Comparison of ENCODE assay signal across 20 cellular contexts in genomic region chr22:36610056-36610455, GRCh38.
A peak's percentile ranks its signal among the peaks of the same experiment; 100 is the strongest.
DNase-seq lines count a peak whose midpoint lies in the region; ATAC-seq, FAIRE-seq and TF ChIP-seq lines count a peak whose summit lies in the region.
"Had no signal": no experiment of that assay in that cellular context is flagged by ENCODE, and none has a peak within 500 bp of the region (broad histone marks: within the 10 kb centered on the region; RNA-seq: fewer than 3 reads in every experiment).

No MANE protein-coding gene starts in this region.

- BruUV-seq in GM12878 (replicated peaks; lab: Mats Ljungman, UMichigan), result no TSS peak

- H4K8ac ChIP-seq in H9 (replicated peaks; ENCODE audit: insufficient read length, low read depth, low read length) (no peak overlapping the region), H1 (ENCODE audit: extremely low read depth, insufficient read depth, low read length) (peak overlapping the region; percentile 60; the same call in 1 of the 2 replicates)

- H3K27me3 ChIP-seq in H9 (ENCODE audit: insufficient read depth, low read length) (no peaks in the 10 kb centered on the region), GM12878 (replicated peaks in 1 of 2; ENCODE audit: control insufficient read depth in 2 of 2, insufficient read depth in 2 of 2, low read length in 1 of 2) (peaks cover 6 to 11% of the 10 kb centered on the region in 2 experiments; a peak in 3 of 4 replicates), H1 (replicated peaks in 1 of 4; ENCODE audit: control insufficient read depth in 3 of 4, extremely low read depth in 1 of 4, insufficient read depth in 3 of 4, low read length in 3 of 4) (no peaks in the 10 kb centered on the region; a peak in 2 of 7 replicates)
- H3K27me3 ChIP-seq: BLaER1 treated with 17β-estradiol and CSF1 and Interleukin-3, amounts not matched to agents 10 nM and 100 nM had no signal

- no peak overlapping the region for H4K5ac ChIP-seq in H9 (ENCODE audit: insufficient read length, low read depth, low read length)
- H4K5ac ChIP-seq in H1 (ENCODE audit: insufficient read length, low read depth, low read length), result no peak overlapping the region

- H3K27me3 Mint-ChIP-seq in H9 (ENCODE audit: low read depth), result peaks cover 24% of the 10 kb centered on the region

- no peak overlapping the region for H3K4me3 Mint-ChIP-seq in H9
- H3K4me3 Mint-ChIP-seq in stimulated activated effector memory CD8-positive, alpha-beta T cell treated with anti-CD3 and anti-CD28 coated beads, Interleukin-12 subunit alpha, Interleukin-12 subunit beta, amount 100 ng/mL, for 72 hours, result no peak overlapping the region
- H3K4me3 Mint-ChIP-seq: B cell; CD8-positive, alpha-beta memory T cell; IgD-negative memory B cell had no signal

- in situ Hi-C loops in GM12878 (cut with MboI), result no loop called here

- H3T11ph ChIP-seq in H9 (ENCODE audit: low read length), result no peak overlapping the region

- peak overlapping the region in 2 of 3 experiments; percentile 27 to 61; a peak in 3 of 7 replicates for H3K27ac Mint-ChIP-seq in H9
- H3K27ac Mint-ChIP-seq in stimulated activated effector memory CD8-positive, alpha-beta T cell treated with anti-CD3 and anti-CD28 coated beads, Interleukin-12 subunit alpha, Interleukin-12 subunit beta, amount 100 ng/mL, for 72 hours, result no peak overlapping the region
- H3K27ac Mint-ChIP-seq: B cell; CD8-positive, alpha-beta memory T cell; IgD-negative memory B cell had no signal

- H4K20me1 ChIP-seq in H9 (ENCODE audit: control insufficient read depth, insufficient read depth, insufficient read length) (no peaks in the 10 kb centered on the region), GM12878 (ENCODE audit: control insufficient read depth, insufficient read depth) (no peaks in the 10 kb centered on the region), H1 (replicated peaks in 1 of 2; ENCODE audit: control insufficient read depth in 1 of 2, insufficient read depth in 2 of 2, low read length in 2 of 2) (peaks cover 0 to 2% of the 10 kb centered on the region in 2 experiments)
- H4K20me1 ChIP-seq: BLaER1 treated with 17β-estradiol and CSF1 and Interleukin-3, amounts not matched to agents 10 nM and 100 nM had no signal

- H3K4me1 ChIP-seq in H9 (ENCODE audit: insufficient read depth, low read length) (peaks cover 7% of the 10 kb centered on the region; the same call in 1 of the 2 replicates), GM12878 (ENCODE audit: control insufficient read depth, insufficient read depth, low read length) (no peaks in the 10 kb centered on the region), H1 (replicated peaks in 1 of 4; ENCODE audit: control insufficient read depth in 3 of 4, insufficient read depth in 4 of 4, low read length in 3 of 4) (peaks cover 0 to 36% (median 11%) of the 10 kb centered on the region in 4 experiments; a peak in 6 of 7 replicates)
- H3K4me1 ChIP-seq: BLaER1 treated with 17β-estradiol and CSF1 and Interleukin-3, amounts not matched to agents 10 nM and 100 nM; HAP-1 had no signal

- intact Hi-C loops in GM12878 (cut with micrococcal nuclease; ENCODE audit: unreplicated experiment), result no loop called here

- H2AK5ac ChIP-seq in H9 (ENCODE audit: insufficient read length, low read length) (no peak overlapping the region), H1 (ENCODE audit: low read depth, low read length) (no peak overlapping the region)

- H3K23ac ChIP-seq in H9 (ENCODE audit: insufficient read length, low read depth, low read length) (no peak overlapping the region), H1 (ENCODE audit: insufficient read length) (no peak overlapping the region)

- no peak overlapping the region for H2BK20ac ChIP-seq in H9 (ENCODE audit: low read depth, low read length, poor library complexity, severe bottlenecking)
- peak overlapping the region; percentile 49 for H2BK20ac ChIP-seq in H1 (ENCODE audit: low read length)

- no peak for TF ChIP-seq EP300 in GM12878 (IDR thresholded peaks at IDR 0.05; ENCODE audit: borderline replicate concordance in 1 of 2, control insufficient read depth in 1 of 2, low read depth in 2 of 2, low read length in 2 of 2)
- TF ChIP-seq EP300 in H1 (IDR thresholded peaks at IDR 0.05; ENCODE audit: borderline replicate concordance in 1 of 2, low read depth in 2 of 2, low read length in 2 of 2), result no peak

- H3K4me2 ChIP-seq in H9 (ENCODE audit: insufficient read depth, insufficient read length, low read length) (no peak overlapping the region), GM12878 (ENCODE audit: control insufficient read depth, insufficient read depth) (no peak overlapping the region), H1 (ENCODE audit: insufficient read depth in 1 of 2, low read depth in 2 of 2, low read length in 2 of 2) (no peak overlapping the region)
- H3K4me2 ChIP-seq: BLaER1 treated with 17β-estradiol and CSF1 and Interleukin-3, amounts not matched to agents 10 nM and 100 nM had no signal

- peaks cover 0 to 2% of the 10 kb centered on the region in 2 experiments; a peak in 1 of 5 replicates for H3K9me3 Mint-ChIP-seq in H9
- H3K9me3 Mint-ChIP-seq in stimulated activated effector memory CD8-positive, alpha-beta T cell treated with anti-CD3 and anti-CD28 coated beads, Interleukin-12 subunit alpha, Interleukin-12 subunit beta, amount 100 ng/mL, for 72 hours, result no peaks in the 10 kb centered on the region
- H3K9me3 Mint-ChIP-seq: IgD-negative memory B cell had no signal

- no peak for TF ChIP-seq CTCF in H9 (conservative IDR thresholded peaks at IDR 0.05)
- no peak for TF ChIP-seq CTCF in GM12878 (IDR thresholded peaks at IDR 0.05 in 2 of 3, conservative IDR thresholded peaks at IDR 0.05 in 1 of 3; ENCODE audit: control insufficient read depth in 2 of 3, extremely low read depth in 1 of 3, insufficient read depth in 1 of 3, low read depth in 3 of 3, low read length in 3 of 3)
- no peak for TF ChIP-seq CTCF in H1 (IDR thresholded peaks at IDR 0.05; ENCODE audit: control extremely low read depth in 1 of 3, insufficient read depth in 1 of 3, low read depth in 1 of 3, low read length in 3 of 3)

- FAIRE-seq in GM12878 (lab: Jason Lieb, UNC) (peak; percentile 65), H1 (lab: Jason Lieb, UNC) (no peak)
- FAIRE-seq: HepG2 had no signal

- no peaks in the 10 kb centered on the region for H3K36me3 ChIP-seq in GM12878 (ENCODE audit: control insufficient read depth in 2 of 2, insufficient read depth in 2 of 2, low read length in 1 of 2)
- no peaks in the 10 kb centered on the region for H3K36me3 ChIP-seq in H1 (ENCODE audit: control insufficient read depth in 2 of 4, insufficient read depth in 4 of 4, low read length in 3 of 4)
- H3K36me3 ChIP-seq: BLaER1 treated with 17β-estradiol and CSF1 and Interleukin-3, amounts not matched to agents 10 nM and 100 nM; HAP-1 had no signal

- no CpG with 5 or more reads among the region's 11 CpGs for WGBS in H9 (ENCODE audit: extremely low coverage, insufficient read length, low lambda C conversion rate)
- WGBS in GM12878 (ENCODE audit: insufficient coverage, insufficient replicate concordance, low lambda C conversion rate, missing lambda C conversion rate), result 21% methylated on average over 10 of the region's 11 CpGs
- WGBS in H1 (ENCODE audit: extremely low coverage in 1 of 2, insufficient coverage in 1 of 2, insufficient read length in 1 of 2, insufficient replicate concordance in 2 of 2, low coverage in 1 of 2, low lambda C conversion rate in 2 of 2, missing lambda C conversion rate in 1 of 2), 2 experiments, result 78% methylated on average over 10 of the region's 11 CpGs; no CpG with 5 or more reads in 1 of the 2 experiments

- POLR2A ChIA-PET in GM12878 (lab: Charles Lee) (interaction anchor here (0.5 kb wide), 1 partner anchor 17 kb away, joined by 4 read pairs; no protein-coding TSS in a partner anchor), H1 (lab: Charles Lee; ENCODE audit: partially characterized antibody) (no interaction called here)

- H2AFZ ChIP-seq in H9 (ENCODE audit: low read length), result no peak overlapping the region
- H2AFZ ChIP-seq in GM12878 (ENCODE audit: control insufficient read depth, low read depth, low read length), result no peak overlapping the region
- no peak overlapping the region for H2AFZ ChIP-seq in H1 (ENCODE audit: low read length)
- H2AFZ ChIP-seq: GM23248 had no signal

- H3K79me1 ChIP-seq in H9 (ENCODE audit: insufficient read depth, low read depth, low read length, poor library complexity, severe bottlenecking) (no peaks in the 10 kb centered on the region), H1 (ENCODE audit: low read depth, low read length) (no peaks in the 10 kb centered on the region; the same call in 1 of the 2 replicates)

- no peak overlapping the region for H2BK12ac ChIP-seq in H9 (ENCODE audit: insufficient read length, low read depth, low read length)
- H2BK12ac ChIP-seq in H1 (ENCODE audit: low read depth, low read length), result peak overlapping the region; percentile 4; the same call in 1 of the 2 replicates

- DNase-seq in H9, result peak; percentile 46
- DNase-seq in GM12878 (ENCODE audit: low read depth, low spot score), result no peak
- DNase-seq in H1 (ENCODE audit: low read depth in 1 of 2, low spot score in 2 of 2), result no peak
- no peak for DNase-seq in stimulated activated effector memory CD8-positive, alpha-beta T cell treated with anti-CD3 and anti-CD28 coated beads, Interleukin-12 subunit alpha, Interleukin-12 subunit beta, amount 100 ng/mL, for 72 hours (ENCODE audit: low spot score in 2 of 2)
- DNase-seq in NCI-H1092 (lab: John Stamatoyannopoulos, UW), result no peak
- no peak for DNase-seq in erythroblast (lab: John Stamatoyannopoulos, UW)
- DNase-seq: CD8-positive, alpha-beta memory T cell; COR-L47; DMS 273 treated with DMSO at 0.1 percent for 48 hours; DMS79; GDM1; GM23248; Kasumi-1; KG1 had no signal

- SMC1A ChIA-PET in GM12878 (lab: Charles Lee; ENCODE audit: uncharacterized antibody, unreplicated experiment), result no interaction called here

- H3K9me3 ChIP-seq in H9 (ENCODE audit: control insufficient read depth, low read depth, low read length), result no peaks in the 10 kb centered on the region
- no peaks in the 10 kb centered on the region; the same call in 2 of the 3 replicates for H3K9me3 ChIP-seq in GM12878 (replicated peaks; ENCODE audit: control insufficient read depth, insufficient read depth, low read length)
- H3K9me3 ChIP-seq in H1 (ENCODE audit: insufficient read depth in 2 of 2, low read depth in 1 of 2, low read length in 1 of 2), result no peaks in the 10 kb centered on the region
- H3K9me3 ChIP-seq: HAP-1 had no signal

- CTCF ChIA-PET in GM12878 (lab: Yijun Ruan, JAX), result no interaction called here
- CTCF ChIA-PET in H1 (lab: Charles Lee; ENCODE audit: partially characterized antibody), result interaction anchor here (0.9 kb wide), 1 partner anchor 9 kb away, joined by 4 read pairs; no protein-coding TSS in a partner anchor

- no peak overlapping the region; the same call in 1 of the 2 replicates for H3K14ac ChIP-seq in H9 (ENCODE audit: insufficient read depth, low read length)
- no peak overlapping the region for H3K14ac ChIP-seq in H1 (ENCODE audit: insufficient read length)

- H3K27ac ChIP-seq in H9 (ENCODE audit: insufficient read length, low read depth, low read length), result no peak overlapping the region
- H3K27ac ChIP-seq in GM12878 (ENCODE audit: control insufficient read depth, insufficient read depth), result no peak overlapping the region
- H3K27ac ChIP-seq in H1 (ENCODE audit: low read depth, low read length), result peak overlapping the region; percentile 44; the same call in 1 of the 2 replicates
- H3K27ac ChIP-seq: BLaER1 treated with 17β-estradiol and CSF1 and Interleukin-3, amounts not matched to agents 10 nM and 100 nM; GM23248 had no signal

- H4K91ac ChIP-seq in H9 (ENCODE audit: insufficient read length, low read depth, low read length) (no peak overlapping the region), H1 (replicated peaks; ENCODE audit: insufficient read length, low read length) (peak overlapping the region; percentile 5)

- H3K9ac ChIP-seq in H9 (ENCODE audit: extremely low read depth, insufficient read length, low read length), result no peak overlapping the region
- H3K9ac ChIP-seq in GM12878 (ENCODE audit: control insufficient read depth, insufficient read depth, low read length), result no peak overlapping the region
- no peak overlapping the region for H3K9ac ChIP-seq in H1 (replicated peaks in 1 of 4; ENCODE audit: extremely low read depth in 1 of 4, low read depth in 3 of 4, low read length in 3 of 4)
- H3K9ac ChIP-seq: BLaER1 treated with 17β-estradiol and CSF1 and Interleukin-3, amounts not matched to agents 10 nM and 100 nM; GM23248 had no signal

- H2BK5ac ChIP-seq in H9 (ENCODE audit: insufficient read length, low read length) (no peak overlapping the region), H1 (ENCODE audit: low read depth, low read length) (no peak overlapping the region; the same call in 1 of the 2 replicates)

- H3K18ac ChIP-seq in H9 (ENCODE audit: insufficient read length, low read depth, low read length) (peak overlapping the region; percentile 44), H1 (ENCODE audit: extremely low read depth, low read length) (no peak overlapping the region)

- RAD21 ChIA-PET in GM12878 (lab: Charles Lee; ENCODE audit: unreplicated experiment), result no interaction called here

- TF ChIP-seq POLR2A in GM12878 (IDR thresholded peaks at IDR 0.05; ENCODE audit: low read depth, low read length) (no peak), H1 (IDR thresholded peaks at IDR 0.05; ENCODE audit: control extremely low read depth in 1 of 2, low read depth in 2 of 2, low read length in 2 of 2) (no peak), erythroblast (IDR thresholded peaks at IDR 0.05; ENCODE audit: low read length) (no peak)

- no peaks in the 10 kb centered on the region for H3K23me2 ChIP-seq in H9 (ENCODE audit: insufficient read length, low read depth, low read length, poor library complexity, severe bottlenecking)
- H3K23me2 ChIP-seq in H1 (ENCODE audit: low read depth, low read length), result peaks cover 6% of the 10 kb centered on the region; the same call in 1 of the 2 replicates

- ATAC-seq in GM12878 (no peak), GM19463 (IDR thresholded peaks at IDR 0.05; ENCODE audit: unreplicated experiment) (no peak)
- no peak for ATAC-seq in stimulated activated effector memory CD8-positive, alpha-beta T cell treated with anti-CD3 and anti-CD28 coated beads, Interleukin-12 subunit alpha, Interleukin-12 subunit beta, amount 100 ng/mL, for 72 hours
- ATAC-seq: HepG2 had no signal

- H3K4ac ChIP-seq in H9 (ENCODE audit: low read depth, low read length) (no peak overlapping the region), H1 (replicated peaks; ENCODE audit: insufficient read length, low read depth, low read length) (no peak overlapping the region)

- H3K56ac ChIP-seq in H9 (ENCODE audit: insufficient read length, low read depth, low read length) (no peak overlapping the region), H1 (replicated peaks; ENCODE audit: insufficient read length, low read depth, low read length) (no peak overlapping the region)

- H3K36me3 Mint-ChIP-seq in H9 (ENCODE audit: insufficient read depth in 1 of 3, low read depth in 3 of 3), result 0 out of 7 replicates have a peak, but pooled peaks cover 0 to 2% (median 2%) of the 10 kb centered on the region in 3 experiments
- H3K36me3 Mint-ChIP-seq in stimulated activated effector memory CD8-positive, alpha-beta T cell treated with anti-CD3 and anti-CD28 coated beads, Interleukin-12 subunit alpha, Interleukin-12 subunit beta, amount 100 ng/mL, for 72 hours, result no peaks in the 10 kb centered on the region
- H3K36me3 Mint-ChIP-seq: CD8-positive, alpha-beta memory T cell had no signal

- H3K79me2 ChIP-seq in H9 (ENCODE audit: insufficient read depth, low read length) (no peaks in the 10 kb centered on the region), GM12878 (ENCODE audit: control insufficient read depth, insufficient read depth, low read length) (no peaks in the 10 kb centered on the region), H1 (ENCODE audit: control insufficient read depth in 1 of 2, insufficient read depth in 2 of 2, low read length in 2 of 2) (no peaks in the 10 kb centered on the region)

- peaks cover 45 to 49% of the 10 kb centered on the region in 2 experiments for H3K4me1 Mint-ChIP-seq in H9
- H3K4me1 Mint-ChIP-seq in stimulated activated effector memory CD8-positive, alpha-beta T cell treated with anti-CD3 and anti-CD28 coated beads, Interleukin-12 subunit alpha, Interleukin-12 subunit beta, amount 100 ng/mL, for 72 hours, result peaks cover 5% of the 10 kb centered on the region
- H3K4me1 Mint-ChIP-seq: B cell; CD8-positive, alpha-beta memory T cell had no signal

- no peak overlapping the region for H2BK120ac ChIP-seq in H9 (ENCODE audit: low read depth, low read length, poor library complexity, severe bottlenecking)
- no peak overlapping the region for H2BK120ac ChIP-seq in H1 (replicated peaks; ENCODE audit: low read depth, low read length)

- no peak for TF ChIP-seq RAD21 in GM12878 (IDR thresholded peaks at IDR 0.05; ENCODE audit: insufficient read depth, low read depth, low read length)
- TF ChIP-seq RAD21 in H1 (IDR thresholded peaks at IDR 0.05 in 1 of 2, conservative IDR thresholded peaks at IDR 0.05 in 1 of 2; ENCODE audit: low read depth in 2 of 2, low read length in 2 of 2), result no peak

- H2BK15ac ChIP-seq in H9 (ENCODE audit: low read depth, low read length), result no peak overlapping the region
- peak overlapping the region; percentile 89 for H2BK15ac ChIP-seq in H1 (ENCODE audit: low read length)

- H3K4me3 ChIP-seq in GM12878 (no peak overlapping the region), H1 (ENCODE audit: extremely low read depth in 1 of 4, insufficient read depth in 2 of 4, low read depth in 3 of 4, low read length in 4 of 4) (no peak overlapping the region)
- H3K4me3 ChIP-seq: BLaER1 treated with 17β-estradiol and CSF1 and Interleukin-3, amounts not matched to agents 10 nM and 100 nM; GM23248; HAP-1 had no signal
